In the genomic region with DNA sequence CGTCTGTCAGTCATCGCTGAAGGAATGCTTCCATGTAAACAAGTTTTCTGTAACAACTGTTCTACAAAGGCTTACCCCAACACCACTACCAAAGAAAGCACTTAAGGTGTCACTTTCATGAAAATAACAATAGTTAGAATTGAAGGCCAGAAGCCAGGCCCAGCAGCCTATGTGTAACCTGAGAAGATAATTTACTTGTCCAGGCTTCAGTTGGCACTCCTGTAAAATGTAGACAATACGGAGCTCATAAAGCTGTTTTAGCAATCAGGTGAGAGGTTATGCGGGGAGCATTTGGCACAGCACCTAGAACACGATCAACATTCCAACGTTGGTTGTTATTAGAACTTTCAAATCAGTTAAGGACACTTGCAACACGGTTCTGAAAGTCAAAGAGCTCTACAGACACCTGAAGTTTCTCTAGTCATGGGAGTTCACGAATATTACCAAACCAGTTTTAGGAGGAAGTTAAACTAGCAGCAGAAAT, we compare ENCODE assay signal across 14 cellular contexts. TPM values are rescaled to one million over a fixed set of nuclear protein-coding genes. Genes with fewer than 3 reads are reported as not detected.
DNase-seq lines count a peak whose midpoint lies in the region; ATAC-seq and TF ChIP-seq lines count a peak whose summit lies in the region.
"Had no signal": no experiment of that assay in that cellular context is flagged by ENCODE, and none has a peak within 500 bp of the region (broad histone marks: within the 10 kb centered on the region; RNA-seq: fewer than 3 reads in every experiment).

No MANE protein-coding gene starts in this region.

- H3K27ac ChIP-seq in right cardiac atrium (ENCODE audit: low read length) = peak overlapping the region; percentile 8
- H3K27ac ChIP-seq in transverse colon = no peak overlapping the region
- no peak overlapping the region for H3K27ac ChIP-seq in tibial artery
- H3K27ac ChIP-seq in MM.1S (ENCODE audit: low read length) = no peak overlapping the region
- H3K27ac ChIP-seq: neural progenitor cell had no signal

- peak in 1 of 2 donors; percentile 67 for ATAC-seq in right cardiac atrium
- ATAC-seq: activated CD4-positive, CD25-positive, alpha-beta regulatory T cell treated with anti-CD3 and anti-CD28 coated beads, Interleukin-2, amount 50 U/mL, for 24 hours had no signal

- no peaks in the 10 kb centered on the region for H4K20me1 ChIP-seq in MM.1S (ENCODE audit: insufficient read depth, low read length)

- H3K4me3 Mint-ChIP-seq in activated CD4-positive, alpha-beta T cell treated with anti-CD3 and anti-CD28 coated beads, Interleukin-2, amount 10 ng/mL, durations not matched to agents 24 days and 14 days = no peak overlapping the region
- H3K4me3 Mint-ChIP-seq: activated naive CD4-positive, alpha-beta T cell treated with anti-CD3 and anti-CD28 coated beads, Interleukin-2, amount 10 ng/mL, durations not matched to agents 7 days and 5 days; neural progenitor cell had no signal

- peak overlapping the region; percentile 45 for H3K27ac Mint-ChIP-seq in activated CD4-positive, alpha-beta T cell treated with anti-CD3 and anti-CD28 coated beads, Interleukin-2, amount 10 ng/mL, durations not matched to agents 24 days and 14 days
- H3K27ac Mint-ChIP-seq: activated naive CD4-positive, alpha-beta T cell treated with anti-CD3 and anti-CD28 coated beads, Interleukin-2, amount 10 ng/mL, durations not matched to agents 7 days and 5 days; neural progenitor cell had no signal

- H3K4me3 ChIP-seq in right cardiac atrium (ENCODE audit: low read length) (no peak overlapping the region), transverse colon (peak overlapping the region in 1 of 4 donors; percentile 13), tibial artery (no peak overlapping the region), MM.1S (ENCODE audit: low read length) (no peak overlapping the region)
- H3K4me3 ChIP-seq: neural progenitor cell had no signal

- no peak overlapping the region for H2AFZ ChIP-seq in MM.1S (ENCODE audit: low read length)
- H2AFZ ChIP-seq: neural progenitor cell had no signal

- TF ChIP-seq EP300 in transverse colon (IDR thresholded peaks at IDR 0.05; ENCODE audit: low read depth) = no peak

- DNase-seq in activated CD4-positive, alpha-beta T cell treated with anti-CD3 and anti-CD28 coated beads, Interleukin-2, amount 10 ng/mL, durations not matched to agents 24 days and 14 days = no peak
- no peak for DNase-seq in activated CD4-positive, alpha-beta T cell treated with anti-CD3 and anti-CD28 coated beads for 4 hours
- DNase-seq in NCI-H774 (lab: John Stamatoyannopoulos, UW) = peak; percentile 33
- peak in 1 of 3 donors; percentile 40 for DNase-seq in right cardiac atrium
- DNase-seq in transverse colon = peak; percentile 68
- DNase-seq in tibial artery = no peak
- DNase-seq in MM.1S = no peak
- no peak for DNase-seq in stimulated activated CD4-positive, alpha-beta T cell treated with anti-CD3 and anti-CD28 coated beads, Interleukin-12 subunit alpha, Interleukin-12 subunit beta, amount 100 ng/mL, for 4 hours
- DNase-seq: ACHN; activated naive CD4-positive, alpha-beta T cell treated with anti-CD3 and anti-CD28 coated beads, Interleukin-2, amount 10 ng/mL, durations not matched to agents 7 days and 5 days; effector memory CD4-positive, alpha-beta T cell; RPMI8226 had no signal

- no peaks in the 10 kb centered on the region for H3F3A ChIP-seq in MM.1S (ENCODE audit: insufficient read depth, low read length)

- H3K9me2 ChIP-seq in MM.1S (replicated peaks; ENCODE audit: insufficient read depth, low read length) = no peaks in the 10 kb centered on the region

- whole genome bisulfite sequencing in right cardiac atrium = 60% methylated on average over 8 of the region's 8 CpGs
- WGBS in transverse colon (ENCODE audit: low coverage in 1 of 2), 2 donors = 29 to 51% methylated on average over 8 of the region's 8 CpGs

- H3K9me3 Mint-ChIP-seq in activated CD4-positive, alpha-beta T cell treated with anti-CD3 and anti-CD28 coated beads, Interleukin-2, amount 10 ng/mL, durations not matched to agents 24 days and 14 days = no peaks in the 10 kb centered on the region
- H3K9me3 Mint-ChIP-seq: activated naive CD4-positive, alpha-beta T cell treated with anti-CD3 and anti-CD28 coated beads, Interleukin-2, amount 10 ng/mL, durations not matched to agents 7 days and 5 days had no signal

- no peak overlapping the region for H3K4me2 ChIP-seq in MM.1S (ENCODE audit: low read depth, low read length)
- H3K4me2 ChIP-seq: neural progenitor cell had no signal

- intact Hi-C loops in activated CD4-positive, alpha-beta T cell treated with anti-CD3 and anti-CD28 coated beads, Interleukin-2, amount 10 ng/mL, durations not matched to agents 24 days and 14 days (cut with micrococcal nuclease) = loop anchor here (2.0 to 10.0 kb wide), 3 partner anchors 17 to 175 kb away; no protein-coding TSS in a partner anchor
- intact Hi-C loops in right cardiac atrium (cut with DNase I) = no loop called here
- intact Hi-C loops in transverse colon (cut with DNase I; ENCODE audit: low total_unique reads) = no loop called here
- intact Hi-C loops in tibial artery (cut with DNase I; ENCODE audit: low total_unique reads) = no loop called here

- no peaks in the 10 kb centered on the region for H3K27me3 Mint-ChIP-seq in activated CD4-positive, alpha-beta T cell treated with anti-CD3 and anti-CD28 coated beads, Interleukin-2, amount 10 ng/mL, durations not matched to agents 24 days and 14 days
- H3K27me3 Mint-ChIP-seq: activated naive CD4-positive, alpha-beta T cell treated with anti-CD3 and anti-CD28 coated beads, Interleukin-2, amount 10 ng/mL, durations not matched to agents 7 days and 5 days had no signal

- peaks cover 39% of the 10 kb centered on the region for H3K79me2 ChIP-seq in MM.1S (ENCODE audit: low read length)

- H3K9me3 ChIP-seq in right cardiac atrium (ENCODE audit: control insufficient read depth, low read length) (no peaks in the 10 kb centered on the region), transverse colon (no peaks in the 10 kb centered on the region), tibial artery (no peaks in the 10 kb centered on the region), MM.1S (replicated peaks; ENCODE audit: insufficient read depth, low read length) (no peaks in the 10 kb centered on the region)

- peaks cover 20% of the 10 kb centered on the region for H3K4me1 Mint-ChIP-seq in activated CD4-positive, alpha-beta T cell treated with anti-CD3 and anti-CD28 coated beads, Interleukin-2, amount 10 ng/mL, durations not matched to agents 24 days and 14 days
- H3K4me1 Mint-ChIP-seq: activated naive CD4-positive, alpha-beta T cell treated with anti-CD3 and anti-CD28 coated beads, Interleukin-2, amount 10 ng/mL, durations not matched to agents 7 days and 5 days; neural progenitor cell had no signal

- H3K27me3 ChIP-seq in right cardiac atrium (ENCODE audit: control insufficient read depth, insufficient read depth) (no peaks in the 10 kb centered on the region), transverse colon (no peaks in the 10 kb centered on the region), tibial artery (no peaks in the 10 kb centered on the region), MM.1S (replicated peaks; ENCODE audit: insufficient read depth, low read length) (no peaks in the 10 kb centered on the region)
- H3K27me3 ChIP-seq: neural progenitor cell had no signal

- H3K36me3 ChIP-seq in transverse colon (no peaks in the 10 kb centered on the region), tibial artery (no peaks in the 10 kb centered on the region), MM.1S (replicated peaks; ENCODE audit: insufficient read depth, low read length) (no peaks in the 10 kb centered on the region)
- H3K36me3 ChIP-seq: neural progenitor cell had no signal

- H3K9ac ChIP-seq in MM.1S (ENCODE audit: low read length) = no peak overlapping the region
- H3K9ac ChIP-seq: neural progenitor cell had no signal

- H3K4me1 ChIP-seq in right cardiac atrium (ENCODE audit: control insufficient read depth, insufficient read depth, low read length) = no peaks in the 10 kb centered on the region
- H3K4me1 ChIP-seq in transverse colon = peaks cover 11 to 27% (median 22%) of the 10 kb centered on the region in 4 donors
- H3K4me1 ChIP-seq in tibial artery = peaks cover 0 to 6% (median 0%) of the 10 kb centered on the region in 4 donors
- no peaks in the 10 kb centered on the region for H3K4me1 ChIP-seq in MM.1S (ENCODE audit: low read length)

- TF ChIP-seq POLR2A in transverse colon (IDR thresholded peaks at IDR 0.05) = no peak

- H3K36me3 Mint-ChIP-seq in activated CD4-positive, alpha-beta T cell treated with anti-CD3 and anti-CD28 coated beads, Interleukin-2, amount 10 ng/mL, durations not matched to agents 24 days and 14 days (ENCODE audit: low read depth) = peaks cover 2% of the 10 kb centered on the region

- TF ChIP-seq CTCF in transverse colon (IDR thresholded peaks at IDR 0.05) (no peak), tibial artery (IDR thresholded peaks at IDR 0.05) (no peak), MM.1S (IDR thresholded peaks at IDR 0.05; ENCODE audit: low read length) (no peak)

- in situ Hi-C loops in transverse colon (cut with MboI; ENCODE audit: low pct_ligation_motif_present in 1 of 4, low pct_unique_long_range_greater_than_20kb in 1 of 4, low sequenced_read_pairs in 3 of 4) = no loop called here

RNA-seq across cellular contexts. Expression of a gene that starts 15.7 kb away (rescaled TPM):
- 23.0 and 23.1 TPM in 2 replicates for total RNA-seq in activated CD4-positive, alpha-beta T cell treated with anti-CD3 and anti-CD28 coated beads, Interleukin-2, amount 10 ng/mL, durations not matched to agents 24 days and 14 days
- total RNA-seq in right cardiac atrium (10 to 100 TPM; 28.4 to 40.4 (median 31.4) TPM), transverse colon (100 to 1,000 TPM in 1 of 4 donors, 10 to 100 TPM in 3; 76.7 to 126 (median 91.1) TPM)
- polyA plus RNA-seq in right cardiac atrium = 15.6 TPM

Comparison
In these comparisons a context has a peak if more than half of its experiments do, and no peak if none do; other contexts are left out.
1. DNase-seq: peak in NCI-H774 (single experiment) and transverse colon (single experiment); none in activated CD4-positive, alpha-beta T cell treated with anti-CD3 and anti-CD28 coated beads, Interleukin-2, amount 10 ng/mL, durations not matched to agents 24 days and 14 days (single experiment), activated CD4-positive, alpha-beta T cell treated with anti-CD3 and anti-CD28 coated beads for 4 hours (0 of 2), tibial artery (0 of 2), MM.1S (single experiment) and stimulated activated CD4-positive, alpha-beta T cell treated with anti-CD3 and anti-CD28 coated beads, Interleukin-12 subunit alpha, Interleukin-12 subunit beta, amount 100 ng/mL, for 4 hours (single experiment).